Comparison of ENCODE assay signal across 8 cellular contexts in the genomic region with DNA sequence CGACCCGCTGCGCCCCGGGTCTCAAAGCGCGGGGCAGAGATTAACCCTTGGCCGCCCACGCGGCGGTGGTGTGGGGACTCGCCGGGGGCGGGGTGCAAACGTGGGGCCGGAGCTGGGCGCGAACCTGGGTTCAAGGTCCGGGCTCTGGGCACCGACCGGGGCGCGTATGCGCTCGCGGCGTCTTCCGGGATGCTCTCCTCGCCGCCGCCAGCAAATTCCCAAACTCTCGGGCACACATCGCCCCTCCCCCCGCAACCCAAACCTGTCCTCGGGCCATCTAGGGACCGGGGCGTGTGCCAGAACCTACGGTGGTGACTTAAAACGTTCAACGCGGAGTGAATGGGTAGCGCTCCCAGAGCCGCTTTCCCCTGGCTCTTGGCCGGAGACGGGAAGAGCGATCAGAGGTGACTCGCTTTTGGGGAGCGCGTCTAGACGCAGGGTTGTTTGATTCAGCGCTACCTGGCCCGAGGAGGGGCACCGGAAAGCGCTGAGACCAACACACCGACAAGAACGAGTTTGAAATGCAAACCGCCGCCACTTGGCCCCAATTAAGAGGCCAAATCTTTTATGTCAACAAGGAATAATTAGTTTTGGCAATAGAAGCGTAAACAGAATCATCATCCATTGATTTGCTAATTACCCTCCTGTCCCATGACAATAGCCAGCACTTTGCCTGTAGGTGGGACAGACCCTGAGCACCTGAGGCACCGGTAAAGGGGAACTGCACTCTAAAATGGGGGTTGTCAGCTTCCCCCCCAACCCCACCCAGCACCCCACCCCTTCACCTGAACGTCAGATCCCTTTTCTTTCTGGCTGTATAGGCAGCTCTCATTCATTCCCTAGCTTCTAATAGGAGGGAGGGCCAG. TPM values are rescaled to one million over a fixed set of nuclear protein-coding genes. Genes with fewer than 3 reads are reported as not detected.
DNase-seq lines count a peak whose midpoint lies in the region; ATAC-seq and TF ChIP-seq lines count a peak whose summit lies in the region.

No MANE protein-coding gene starts in this region.

- H3K18ac ChIP-seq in mesendoderm (ENCODE audit: low read length), result peak overlapping the region; percentile 94

- peak overlapping the region; percentile 78 for H3K4me3 ChIP-seq in ACC112 (ENCODE audit: low read depth, low read length)
- H3K4me3 ChIP-seq in Peyer's patch, result peak overlapping the region; percentile 44 to 68 (median 64)
- no peak overlapping the region for H3K4me3 ChIP-seq in mesendoderm (ENCODE audit: low read length)
- H3K4me3 ChIP-seq in uterus, result peak overlapping the region; percentile 34 to 50

- no peak overlapping the region for H2BK15ac ChIP-seq in mesendoderm (replicated peaks; ENCODE audit: low read depth)

- H3K36me3 ChIP-seq in ACC112 (ENCODE audit: insufficient read depth, low read length) (no peaks in the 10 kb centered on the region), Peyer's patch (no peaks in the 10 kb centered on the region), mesendoderm (ENCODE audit: control insufficient read depth, insufficient read depth, low read length) (peaks cover 11% of the 10 kb centered on the region), uterus (no peaks in the 10 kb centered on the region)

- in situ Hi-C loops in GM13976 (cut with MboI; ENCODE audit: low sequenced_read_pairs, unreplicated experiment), result no loop called here

- intact Hi-C loops in uterus (cut with DNase I; ENCODE audit: low total_unique reads), result no loop called here

- peak overlapping the region; percentile 1 for H4K8ac ChIP-seq in mesendoderm (ENCODE audit: low read depth, low read length)

- peak overlapping the region; percentile 54 for H3K23ac ChIP-seq in mesendoderm (ENCODE audit: low read length)

- peak overlapping the region; percentile 78 for H4K5ac ChIP-seq in mesendoderm (ENCODE audit: low read length)

- H3K27me3 ChIP-seq in ACC112 (ENCODE audit: insufficient read depth, low read length) (no peaks in the 10 kb centered on the region), Peyer's patch (peaks cover 0 to 6% of the 10 kb centered on the region in 2 donors), mesendoderm (ENCODE audit: insufficient read depth, low read length, poor library complexity) (no peaks in the 10 kb centered on the region), uterus (peaks cover 0 to 7% of the 10 kb centered on the region in 2 donors)

- ATAC-seq in GM19397 (IDR thresholded peaks at IDR 0.05; ENCODE audit: unreplicated experiment), result no peak

- H3K79me2 ChIP-seq in ACC112 (ENCODE audit: control insufficient read depth, insufficient read depth, low read length, unreplicated experiment) (no peaks in the 10 kb centered on the region), mesendoderm (ENCODE audit: control insufficient read depth, insufficient read depth, low read length) (peaks cover 28% of the 10 kb centered on the region)

- no CpG with 5 or more reads among the region's 60 CpGs for WGBS in mesendoderm (ENCODE audit: extremely low coverage, insufficient coverage, low lambda C conversion rate)

- peak overlapping the region; percentile 63 for H3K4me2 ChIP-seq in mesendoderm (ENCODE audit: low read length)

- DNase-seq in GM13976 (ENCODE audit: low spot score) (peak; percentile 55), Peyer's patch (peak in 2 of 3 donors; percentile 73 to 81), dermis blood vessel endothelial cell (peak; percentile 32), mesendoderm (peak; percentile 95), uterus (no peak), GF-D8 (lab: John Stamatoyannopoulos, UW) (no peak)

- H3K4me1 ChIP-seq in ACC112 (ENCODE audit: control insufficient read depth, insufficient read depth, low read length, unreplicated experiment) (peaks cover 14% of the 10 kb centered on the region), Peyer's patch (peaks cover 0 to 21% (median 13%) of the 10 kb centered on the region in 4 donors), mesendoderm (ENCODE audit: control insufficient read depth, low read depth, low read length) (peaks cover 25% of the 10 kb centered on the region), uterus (no peaks in the 10 kb centered on the region)

- H3K79me1 ChIP-seq in mesendoderm (ENCODE audit: low read length), result peaks cover 30% of the 10 kb centered on the region

- H2AFZ ChIP-seq in ACC112 (ENCODE audit: low read length, unreplicated experiment), result peak overlapping the region; percentile 75

- H3K4ac ChIP-seq in mesendoderm (ENCODE audit: low read depth, low read length), result peak overlapping the region; percentile 96

- H3K9me3 ChIP-seq in Peyer's patch (no peaks in the 10 kb centered on the region), uterus (no peaks in the 10 kb centered on the region)

- peak overlapping the region; percentile 70 for H3K9ac ChIP-seq in mesendoderm (ENCODE audit: low read length)

- no peak overlapping the region for H3K27ac ChIP-seq in ACC112 (ENCODE audit: low read depth, low read length)
- peak overlapping the region; percentile 38 to 87 (median 66) for H3K27ac ChIP-seq in Peyer's patch
- peak overlapping the region; percentile 96 for H3K27ac ChIP-seq in mesendoderm (ENCODE audit: low read depth, low read length)
- H3K27ac ChIP-seq in uterus, result no peak overlapping the region

- peak overlapping the region; percentile 11 for H2AK5ac ChIP-seq in mesendoderm (ENCODE audit: low read length)

- no peak for TF ChIP-seq CTCF in GM13976 (IDR thresholded peaks at IDR 0.05; ENCODE audit: borderline replicate concordance, control extremely low read depth, extremely low read depth, insufficient read depth, missing control alignments)
- TF ChIP-seq CTCF in Peyer's patch (IDR thresholded peaks at IDR 0.05), result peak in 1 of 6 experiments; percentile 5
- TF ChIP-seq CTCF in uterus (IDR thresholded peaks at IDR 0.05), result no peak

- H3K56ac ChIP-seq in mesendoderm (ENCODE audit: low read length), result peak overlapping the region; percentile 95

- peak; percentile 50 to 57 for TF ChIP-seq POLR2A in Peyer's patch (IDR thresholded peaks at IDR 0.05)
- TF ChIP-seq POLR2A in uterus (IDR thresholded peaks at IDR 0.05), result no peak

- peak overlapping the region; percentile 86 for H2BK120ac ChIP-seq in mesendoderm (ENCODE audit: low read depth, low read length)

- peak overlapping the region; percentile 99 for H2BK5ac ChIP-seq in mesendoderm (ENCODE audit: low read length)

RNA-seq across cellular contexts. Expression of a gene that starts 46.2 kb away (rescaled TPM):
- total RNA-seq in Peyer's patch (10 to 100 TPM in 1 of 4 donors, 1 to 10 TPM in 2, under 1 TPM in 1; 0.83 to 10.1 (median 6.5) TPM), dermis blood vessel endothelial cell (0.65 and 0.85 TPM in 2 replicates), uterus (under 1 TPM in 2 of 4 donors, not detected in 2; 0.46 to 0.90 TPM)
- 50.0 TPM for polyA plus RNA-seq in mesendoderm (2013, experiment 1 of 2)
- 49.3 TPM for polyA plus RNA-seq in mesendoderm (2013, experiment 2 of 2)

Comparison
In these comparisons a context has a peak if more than half of its experiments do, and no peak if none do; other contexts are left out.
1. H3K27ac ChIP-seq: peak in Peyer's patch (4 of 4) and mesendoderm (single experiment); none in ACC112 (single experiment) and uterus (0 of 2).
2. DNase-seq: peak in GM13976 (single experiment), Peyer's patch (2 of 3), dermis blood vessel endothelial cell (single experiment) and mesendoderm (single experiment); none in uterus (0 of 2) and GF-D8 (single experiment).
3. POLR2A ChIP-seq: peak in Peyer's patch (2 of 2); none in uterus (0 of 2).